ENCODE assay signal across 31 cellular contexts in genomic region chr1:111289371-111289770, GRCh38. TPM values are rescaled to one million over a fixed set of nuclear protein-coding genes. Genes with fewer than 3 reads are reported as not detected.
"Had no signal": no experiment of that assay in that cellular context is flagged by ENCODE, and none has a peak within 500 bp of the region (broad histone marks: within the 10 kb centered on the region; RNA-seq: fewer than 3 reads in every experiment).

No MANE protein-coding gene starts in this region.

- H3K4me1 Mint-ChIP-seq: stimulated activated effector memory CD8-positive, alpha-beta T cell treated with anti-CD3 and anti-CD28 coated beads, Interleukin-12 subunit alpha, Interleukin-12 subunit beta, amount 100 ng/mL, for 72 hours; stimulated activated memory B cell treated with anti-CD40 and anti-IgM and Interleukin-4, amounts not matched to agents 10 μg/mL and 1 μg/mL and 100 μg/mL, for 72 hours; stimulated activated naive B cell treated with anti-CD40 and anti-IgM and Interleukin-4, amounts not matched to agents 10 μg/mL and 1 μg/mL and 100 μg/mL, for 72 hours; stimulated activated naive CD8-positive, alpha-beta T cell treated with anti-CD3 and anti-CD28 coated beads, Interleukin-15, amount 100 ng/mL, for 72 hours had no signal

- H3K4me1 ChIP-seq: suprapubic skin, testis, tibial artery, tibial nerve, transverse colon, upper lobe of right lung, uterus, vagina had no signal

- H3K36me3 Mint-ChIP-seq: stimulated activated effector memory CD8-positive, alpha-beta T cell treated with anti-CD3 and anti-CD28 coated beads, Interleukin-12 subunit alpha, Interleukin-12 subunit beta, amount 100 ng/mL, for 72 hours; stimulated activated memory B cell treated with anti-CD40 and anti-IgM and Interleukin-4, amounts not matched to agents 10 μg/mL and 1 μg/mL and 100 μg/mL, for 72 hours; stimulated activated naive B cell treated with anti-CD40 and anti-IgM and Interleukin-4, amounts not matched to agents 10 μg/mL and 1 μg/mL and 100 μg/mL, for 72 hours; type B pancreatic cell had no signal

- H3K27ac Mint-ChIP-seq: stimulated activated effector memory CD8-positive, alpha-beta T cell treated with anti-CD3 and anti-CD28 coated beads, Interleukin-12 subunit alpha, Interleukin-12 subunit beta, amount 100 ng/mL, for 72 hours; stimulated activated memory B cell treated with anti-CD40 and anti-IgM and Interleukin-4, amounts not matched to agents 10 μg/mL and 1 μg/mL and 100 μg/mL, for 72 hours; stimulated activated naive B cell treated with anti-CD40 and anti-IgM and Interleukin-4, amounts not matched to agents 10 μg/mL and 1 μg/mL and 100 μg/mL, for 72 hours; stimulated activated naive CD8-positive, alpha-beta T cell treated with anti-CD3 and anti-CD28 coated beads, Interleukin-15, amount 100 ng/mL, for 72 hours; stimulated activated naive CD8-positive, alpha-beta T cell treated with anti-CD3 and anti-CD28 coated beads, Interleukin-15, Interleukin-2, amounts not matched to agents 100 ng/mL and 50 ng/mL, for 24 hours; type B pancreatic cell had no signal

- ATAC-seq: stimulated activated effector memory CD8-positive, alpha-beta T cell treated with anti-CD3 and anti-CD28 coated beads, Interleukin-12 subunit alpha, Interleukin-12 subunit beta, amount 100 ng/mL, for 72 hours; stimulated activated memory B cell treated with anti-CD40 and anti-IgM and Interleukin-4, amounts not matched to agents 10 μg/mL and 1 μg/mL and 100 μg/mL, for 72 hours; stimulated activated naive B cell treated with anti-CD40 and anti-IgM and Interleukin-4, amounts not matched to agents 10 μg/mL and 1 μg/mL and 100 μg/mL, for 72 hours; stimulated activated naive CD8-positive, alpha-beta T cell treated with anti-CD3 and anti-CD28 coated beads, Interleukin-15, amount 100 ng/mL, for 72 hours; stimulated activated naive CD8-positive, alpha-beta T cell treated with anti-CD3 and anti-CD28 coated beads, Interleukin-15, Interleukin-2, amounts not matched to agents 100 U/mL and 50 U/mL, for 24 hours; upper lobe of right lung had no signal

- FAIRE-seq: urothelium cell line had no signal

- H3K27me3 ChIP-seq: stomach, suprapubic skin, testis, thyroid gland, tibial artery, tibial nerve, upper lobe of left lung, upper lobe of right lung, uterus, vagina had no signal

- H3K9me3 Mint-ChIP-seq: stimulated activated effector memory CD8-positive, alpha-beta T cell treated with anti-CD3 and anti-CD28 coated beads, Interleukin-12 subunit alpha, Interleukin-12 subunit beta, amount 100 ng/mL, for 72 hours; stimulated activated naive CD8-positive, alpha-beta T cell treated with anti-CD3 and anti-CD28 coated beads, Interleukin-15, amount 100 ng/mL, for 72 hours; type B pancreatic cell had no signal

- H3K27ac ChIP-seq: suprapubic skin, testis, thoracic aorta, tibial artery, tibial nerve, transverse colon, upper lobe of left lung, upper lobe of right lung, uterus, vagina had no signal

- DNase-seq: stimulated activated CD4-positive, alpha-beta T cell treated with anti-CD3 and anti-CD28 coated beads, Interleukin-2, amount 100 ng/mL, for 48 hours; stimulated activated CD4-positive, alpha-beta T cell treated with anti-CD3 and anti-CD28 coated beads, Interleukin-4, amount 100 ng/mL, for 1 hour; stimulated activated CD4-positive, alpha-beta T cell treated with anti-CD3 and anti-CD28 coated beads, Interleukin-4, amount 100 ng/mL, for 24 hours; stimulated activated CD4-positive, alpha-beta T cell treated with anti-CD3 and anti-CD28 coated beads, Interleukin-4, amount 100 ng/mL, for 4 hours; stimulated activated CD8-positive, alpha-beta memory T cell treated with anti-CD3 and anti-CD28 coated beads, Interleukin-4, amount 100 ng/mL, for 48 hours; stimulated activated naive B cell treated with anti-CD40 and anti-IgM and Interleukin-4, amounts not matched to agents 10 μg/mL and 1 μg/mL and 100 μg/mL, for 72 hours; stimulated activated naive CD4-positive, alpha-beta T cell; stimulated activated naive CD4-positive, alpha-beta T cell treated with Interleukin-2 at 50 U/mL for 16 hours; stimulated activated naive CD8-positive, alpha-beta T cell treated with anti-CD3 and anti-CD28 coated beads, Interleukin-15, amount 100 ng/mL, for 72 hours; stimulated activated naive CD8-positive, alpha-beta T cell treated with anti-CD3 and anti-CD28 coated beads, Interleukin-15, Interleukin-2, amounts not matched to agents 100 U/mL and 50 U/mL, for 24 hours; substantia nigra; testis; tibial artery; transverse colon; upper lobe of left lung; upper lobe of right lung; uterus had no signal

- H3K4me3 Mint-ChIP-seq: stimulated activated effector memory CD8-positive, alpha-beta T cell treated with anti-CD3 and anti-CD28 coated beads, Interleukin-12 subunit alpha, Interleukin-12 subunit beta, amount 100 ng/mL, for 72 hours; stimulated activated memory B cell treated with anti-CD40 and anti-IgM and Interleukin-4, amounts not matched to agents 10 μg/mL and 1 μg/mL and 100 μg/mL, for 72 hours; stimulated activated naive B cell treated with anti-CD40 and anti-IgM and Interleukin-4, amounts not matched to agents 10 μg/mL and 1 μg/mL and 100 μg/mL, for 72 hours; stimulated activated naive CD8-positive, alpha-beta T cell treated with anti-CD3 and anti-CD28 coated beads, Interleukin-15, amount 100 ng/mL, for 72 hours; stimulated activated naive CD8-positive, alpha-beta T cell treated with anti-CD3 and anti-CD28 coated beads, Interleukin-15, Interleukin-2, amounts not matched to agents 100 ng/mL and 50 ng/mL, for 24 hours; type B pancreatic cell had no signal

- H3K9me3 ChIP-seq: stomach, suprapubic skin, testis, thoracic aorta, thyroid gland, tibial artery, tibial nerve, transverse colon, upper lobe of left lung, upper lobe of right lung, uterus, vagina had no signal

- H3K4me3 ChIP-seq: stomach, suprapubic skin, testis, thoracic aorta, thyroid gland, tibial artery, tibial nerve, transverse colon, upper lobe of left lung, upper lobe of right lung, uterus, vagina had no signal

- H3K27me3 Mint-ChIP-seq: stimulated activated memory B cell treated with anti-CD40 and anti-IgM and Interleukin-4, amounts not matched to agents 10 μg/mL and 1 μg/mL and 100 μg/mL, for 72 hours; stimulated activated naive B cell treated with anti-CD40 and anti-IgM and Interleukin-4, amounts not matched to agents 10 μg/mL and 1 μg/mL and 100 μg/mL, for 72 hours; stimulated activated naive CD8-positive, alpha-beta T cell treated with anti-CD3 and anti-CD28 coated beads, Interleukin-15, amount 100 ng/mL, for 72 hours; stimulated activated naive CD8-positive, alpha-beta T cell treated with anti-CD3 and anti-CD28 coated beads, Interleukin-15, Interleukin-2, amounts not matched to agents 100 ng/mL and 50 ng/mL, for 24 hours; type B pancreatic cell had no signal

- H3K36me3 ChIP-seq: stomach, suprapubic skin, thoracic aorta, thyroid gland, tibial artery, tibial nerve, transverse colon, upper lobe of left lung, upper lobe of right lung, uterus, vagina had no signal

RNA-seq across cellular contexts. Expression of gene CHIA, which starts 1.3 kb away (rescaled TPM):
- total RNA-seq: suprapubic skin, temporal lobe, thoracic aorta, thyroid gland, tibial nerve, transverse colon, ureter, urinary bladder, vagina had no signal
- polyA plus RNA-seq: urinary bladder had no signal
